In the genomic region with DNA sequence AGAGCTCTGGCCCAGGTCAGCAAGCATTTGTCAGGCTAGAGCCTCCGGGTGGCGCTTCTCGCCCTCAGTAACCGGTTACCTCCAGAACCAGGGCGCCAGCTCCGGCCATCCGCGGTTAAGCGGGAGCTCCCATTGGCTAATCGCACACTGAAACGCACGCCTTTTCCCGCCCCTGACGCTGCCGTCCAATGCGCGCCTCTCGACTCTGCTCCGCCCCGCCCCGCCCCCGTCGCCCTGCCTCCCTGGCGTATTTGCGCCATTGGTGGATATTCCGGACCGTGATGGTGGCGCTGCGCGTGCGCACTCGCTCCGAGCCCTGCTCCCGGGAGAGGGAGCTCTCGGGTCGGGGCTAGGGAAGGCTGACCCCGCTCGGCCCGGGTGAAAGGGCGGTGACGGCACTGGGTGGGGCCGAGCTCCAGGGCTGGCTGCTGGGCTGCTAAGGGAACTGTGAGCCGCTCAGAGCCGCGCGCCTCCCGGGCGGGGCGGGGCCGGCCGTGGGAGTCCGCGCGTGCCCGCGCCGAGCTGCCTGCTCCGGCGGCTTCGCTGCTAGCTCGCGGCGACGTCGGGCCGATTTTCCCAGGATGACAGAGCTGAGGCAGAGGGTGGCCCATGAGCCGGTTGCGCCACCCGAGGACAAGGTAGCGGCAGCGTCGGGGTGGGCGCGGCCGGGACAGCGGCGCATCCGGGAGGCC, we compare ENCODE assay signal across 8 cellular contexts.
DNase-seq lines count a peak whose midpoint lies in the region; ATAC-seq lines count a peak whose summit lies in the region.

A gene (plus strand): TSS at position 497 of the 692 bp plus-strand sequence. CDS start 85 bp downstream, at position 582.

- peaks cover 32% of the 10 kb centered on the region for H3K4me1 Mint-ChIP-seq in central memory CD8-positive, alpha-beta T cell

- no peaks in the 10 kb centered on the region for H3K9me3 Mint-ChIP-seq in central memory CD8-positive, alpha-beta T cell

- ATAC-seq in GM19035 (IDR thresholded peaks at IDR 0.05; ENCODE audit: unreplicated experiment) (peak; percentile 93), HG03354 (IDR thresholded peaks at IDR 0.05; ENCODE audit: poor library complexity, severe bottlenecking, unreplicated experiment) (peak; percentile 88)
- peak; percentile 86 for ATAC-seq in central memory CD8-positive, alpha-beta T cell (replicated peaks; ENCODE audit: extremely low read depth, poor library complexity, severe bottlenecking)

- peak within 1 kb of the TSS; percentile 83 for H3K27ac Mint-ChIP-seq in central memory CD8-positive, alpha-beta T cell (ENCODE audit: low read depth)

- H3K4me3 Mint-ChIP-seq in central memory CD8-positive, alpha-beta T cell = peak within 1 kb of the TSS; percentile 83

- DNase-seq in AML-193 (lab: John Stamatoyannopoulos, UW) = peak; percentile 96 to 98
- DNase-seq in NCI-H446 (lab: John Stamatoyannopoulos, UW) = peak; percentile 98 to 99
- peak; percentile 100 for DNase-seq in activated CD4-positive, CD25-positive, alpha-beta regulatory T cell treated with anti-CD3 and anti-CD28 coated beads, Interleukin-2, amount 50 U/mL, for 16 hours (ENCODE audit: low read depth, low spot score)
- peak; percentile 98 to 99 for DNase-seq in central memory CD8-positive, alpha-beta T cell (ENCODE audit: low spot score in 2 of 2)
- DNase-seq in iris pigment epithelial cell (ENCODE audit: low read depth) = peak; percentile 99
- DNase-seq in stimulated activated CD4-positive, alpha-beta T cell treated with anti-CD3 and anti-CD28 coated beads, Interleukin-12 subunit alpha, Interleukin-12 subunit beta, amount 100 ng/mL, for 24 hours (ENCODE audit: low read depth in 2 of 2) = peak; percentile 100

- no peaks in the 10 kb centered on the region for H3K27me3 Mint-ChIP-seq in central memory CD8-positive, alpha-beta T cell

- H3K36me3 Mint-ChIP-seq in central memory CD8-positive, alpha-beta T cell (ENCODE audit: insufficient read depth) = peaks cover 22% of the 10 kb centered on the region

Comparison
In these comparisons a context has a peak if more than half of its experiments do, and no peak if none do; other contexts are left out.
1. Peak in every context shown above with its lines: DNase-seq and ATAC-seq.